Comparison of ENCODE assay signal across 2 cellular contexts in genomic region chrX:136616987-136617685, GRCh38.
TF ChIP-seq lines count a peak whose summit lies in the region.

No MANE protein-coding gene starts in this region.

TF ChIP-seq in GM23338, 12 proteins besides CTCF, POLR2A, EP300 and RAD21:
- TF ChIP-seq ETS1 (IDR thresholded peaks at IDR 0.05), result no peak
- no peak for TF ChIP-seq ZNF114 (CRISPR knock-in tag; IDR thresholded peaks at IDR 0.05)
- no peak for TF ChIP-seq EZH2phosphoT487 (IDR thresholded peaks at IDR 0.05; ENCODE audit: unreplicated experiment)

TF ChIP-seq in HepG2, 621 proteins besides CTCF, POLR2A, EP300 and RAD21 (continued from another document):
- TF ChIP-seq MXD1 (CRISPR knock-in tag; IDR thresholded peaks at IDR 0.05) (no peak), ZNF337 (CRISPR knock-in tag; IDR thresholded peaks at IDR 0.05; ENCODE audit: borderline replicate concordance, low read depth) (no peak), CBX1 (IDR thresholded peaks at IDR 0.05; ENCODE audit: low read depth) (no peak), RCOR2 (CRISPR knock-in tag; IDR thresholded peaks at IDR 0.05) (no peak), ZNF75D (CRISPR knock-in tag; IDR thresholded peaks at IDR 0.05; ENCODE audit: borderline replicate concordance) (no peak), ZNF879 (CRISPR knock-in tag; IDR thresholded peaks at IDR 0.05) (no peak), RFX5 (IDR thresholded peaks at IDR 0.05; ENCODE audit: low read depth, low read length) (no peak), NFE2 (CRISPR knock-in tag; IDR thresholded peaks at IDR 0.05) (no peak), ZNF263 (CRISPR knock-in tag; IDR thresholded peaks at IDR 0.05) (no peak)
